ENCODE assay signal across 9 cellular contexts in genomic region chr7:23334482-23335056, GRCh38. TPM values are rescaled to one million over a fixed set of nuclear protein-coding genes. Genes with fewer than 3 reads are reported as not detected.
DNase-seq lines count a peak whose midpoint lies in the region; TF ChIP-seq lines count a peak whose summit lies in the region.
"Had no signal": no experiment of that assay in that cellular context is flagged by ENCODE, and none has a peak within 500 bp of the region (broad histone marks: within the 10 kb centered on the region; RNA-seq: fewer than 3 reads in every experiment).

No MANE protein-coding gene starts in this region.

- H3K27ac Mint-ChIP-seq in activated CD4-positive, alpha-beta memory T cell treated with anti-CD3 and anti-CD28 coated beads, Interleukin-2, amount 10 ng/mL, durations not matched to agents 7 days and 5 days = no peak overlapping the region

- peaks cover under 1% of the 10 kb centered on the region for H3K4me1 Mint-ChIP-seq in activated CD4-positive, alpha-beta memory T cell treated with anti-CD3 and anti-CD28 coated beads, Interleukin-2, amount 10 ng/mL, durations not matched to agents 7 days and 5 days

- DNase-seq in A172 (ENCODE audit: low spot score) (peak; percentile 96), HPDE6-E6E7 (ENCODE audit: extremely low spot score) (peak; percentile 95), astrocyte of the cerebellum (ENCODE audit: low read depth) (peak; percentile 98), kidney glomerular epithelial cell (lab: John Stamatoyannopoulos, UW) (peak; percentile 97), NCI-H510A treated with DMSO at 0.1 percent for 48 hours (lab: John Stamatoyannopoulos, UW) (no peak), NCI-H1436 treated with DMSO at 0.1 percent for 48 hours (lab: John Stamatoyannopoulos, UW) (no peak), KBM-7 (no peak)
- no peak for DNase-seq in activated CD4-positive, alpha-beta memory T cell treated with anti-CD3 and anti-CD28 coated beads, Interleukin-2, amount 10 ng/mL, durations not matched to agents 7 days and 5 days
- DNase-seq: cerebellar nuclear complex had no signal

- H3K4me3 Mint-ChIP-seq in activated CD4-positive, alpha-beta memory T cell treated with anti-CD3 and anti-CD28 coated beads, Interleukin-2, amount 10 ng/mL, durations not matched to agents 7 days and 5 days = no peak overlapping the region

- POLR2A ChIA-PET in activated CD4-positive, alpha-beta memory T cell treated with anti-CD3 and anti-CD28 coated beads, Interleukin-2, amount 10 ng/mL, durations not matched to agents 7 days and 5 days (lab: Charles Lee) = no interaction called here

- H3K4me3 ChIP-seq in astrocyte of the cerebellum (ENCODE audit: low read depth, low read length) = no peak overlapping the region

- TF ChIP-seq CTCF in astrocyte of the cerebellum (IDR thresholded peaks at IDR 0.05; ENCODE audit: low read depth, low read length, missing control alignments) = no peak

- H3K36me3 Mint-ChIP-seq in activated CD4-positive, alpha-beta memory T cell treated with anti-CD3 and anti-CD28 coated beads, Interleukin-2, amount 10 ng/mL, durations not matched to agents 7 days and 5 days (ENCODE audit: low read depth) = no peaks in the 10 kb centered on the region

- CTCF ChIA-PET in activated CD4-positive, alpha-beta memory T cell treated with anti-CD3 and anti-CD28 coated beads, Interleukin-2, amount 10 ng/mL, durations not matched to agents 7 days and 5 days (lab: Charles Lee) = no interaction called here

- H3K9me3 Mint-ChIP-seq in activated CD4-positive, alpha-beta memory T cell treated with anti-CD3 and anti-CD28 coated beads, Interleukin-2, amount 10 ng/mL, durations not matched to agents 7 days and 5 days = no peaks in the 10 kb centered on the region

- in situ Hi-C loops in astrocyte of the cerebellum (cut with HindIII; ENCODE audit: low sequenced_read_pairs) (loop anchor here (5.0 kb wide), 1 partner anchor 47 kb away; no protein-coding TSS in a partner anchor), KBM-7 (cut with MboI; ENCODE audit: low pct_unique_long_range_greater_than_20kb, low sequenced_read_pairs) (no loop called here)

- peaks cover 24% of the 10 kb centered on the region for H3K27me3 Mint-ChIP-seq in activated CD4-positive, alpha-beta memory T cell treated with anti-CD3 and anti-CD28 coated beads, Interleukin-2, amount 10 ng/mL, durations not matched to agents 7 days and 5 days

RNA-seq across cellular contexts. Expression of gene MALSU1, which starts 35.4 kb away (rescaled TPM):
- total RNA-seq in A172 (2014; rRNA removed; shearing (Covaris generic)) = 123 and 135 TPM in 2 replicates
- total RNA-seq in activated CD4-positive, alpha-beta memory T cell treated with anti-CD3 and anti-CD28 coated beads, Interleukin-2, amount 10 ng/mL, durations not matched to agents 7 days and 5 days = 10 to 100 TPM; 49.8 to 51.8 TPM

Comparison
In these comparisons a context has a peak if more than half of its experiments do, and no peak if none do; other contexts are left out.
1. DNase-seq: peak in A172 (single experiment), HPDE6-E6E7 (single experiment), astrocyte of the cerebellum (single experiment) and kidney glomerular epithelial cell (single experiment); none in activated CD4-positive, alpha-beta memory T cell treated with anti-CD3 and anti-CD28 coated beads, Interleukin-2, amount 10 ng/mL, durations not matched to agents 7 days and 5 days (single experiment), NCI-H510A treated with DMSO at 0.1 percent for 48 hours (single experiment), NCI-H1436 treated with DMSO at 0.1 percent for 48 hours (single experiment) and KBM-7 (single experiment).